ENCODE assay signal across 22 cellular contexts in genomic region chr7:2601907-2602735, GRCh38. TPM values are rescaled to one million over a fixed set of nuclear protein-coding genes. Genes with fewer than 3 reads are reported as not detected.
DNase-seq lines count a peak whose midpoint lies in the region; ATAC-seq and TF ChIP-seq lines count a peak whose summit lies in the region.
"Had no signal": no experiment of that assay in that cellular context is flagged by ENCODE, and none has a peak within 500 bp of the region (broad histone marks: within the 10 kb centered on the region; RNA-seq: fewer than 3 reads in every experiment).

No MANE protein-coding gene starts in this region.

- DNase-seq in NCI-H2107 treated with DMSO at 0.1 percent for 48 hours (lab: John Stamatoyannopoulos, UW; ENCODE audit: unreplicated experiment) = peak; percentile 71
- no peak for DNase-seq in NCI-H2107 (lab: John Stamatoyannopoulos, UW)
- DNase-seq in DMS79 treated with DMSO at 0.1 percent for 48 hours (lab: John Stamatoyannopoulos, UW) = peak; percentile 48
- no peak for DNase-seq in RWPE2 (ENCODE audit: low spot score)
- no peak for DNase-seq in mesenchymal stem cell
- no peak for DNase-seq in AG08395 (ENCODE audit: low spot score)
- DNase-seq: activated T-cell treated with anti-CD3 and anti-CD28 coated beads for 4 hours; amygdala; effector CD4-positive, alpha-beta T cell; kidney; mammary epithelial cell; MM.1S; NCI-H2081; NCI-H526 treated with DMSO at 0.1 percent for 48 hours; right lobe of liver had no signal

- peak overlapping the region in 1 of 2 experiments; percentile 9 for H3K14ac ChIP-seq in mesenchymal stem cell (ENCODE audit: low read length in 2 of 2)

- peak overlapping the region in 1 of 2 experiments; percentile 37 for H3K18ac ChIP-seq in mesenchymal stem cell (ENCODE audit: low read depth in 1 of 2, low read length in 2 of 2)

- H3K4me2 ChIP-seq in mesenchymal stem cell (ENCODE audit: low read length, poor library complexity, severe bottlenecking) = no peak overlapping the region
- H3K4me2 ChIP-seq: A549 had no signal

- H3K79me1 ChIP-seq in mesenchymal stem cell (replicated peaks; ENCODE audit: low read length, poor library complexity, severe bottlenecking) = no peaks in the 10 kb centered on the region

- H3K27me3 ChIP-seq in RWPE2 (ENCODE audit: insufficient read depth, poor library complexity, severe bottlenecking) (no peaks in the 10 kb centered on the region), mesenchymal stem cell (ENCODE audit: control insufficient read depth in 1 of 2, insufficient read depth in 1 of 2, low read length in 2 of 2) (no peaks in the 10 kb centered on the region)
- H3K27me3 ChIP-seq: esophagus muscularis mucosa, pancreas, right lobe of liver, vagina had no signal

- H2BK120ac ChIP-seq in mesenchymal stem cell (ENCODE audit: low read depth, low read length) = no peak overlapping the region

- H3K4me1 ChIP-seq in RWPE2 (ENCODE audit: insufficient read depth, poor library complexity, severe bottlenecking) (no peaks in the 10 kb centered on the region), mesenchymal stem cell (ENCODE audit: control insufficient read depth, insufficient read depth, low read depth, low read length) (peaks cover 4% of the 10 kb centered on the region)
- H3K4me1 ChIP-seq: A549, pancreas, right lobe of liver had no signal

- H3K36me3 ChIP-seq in RWPE2 (ENCODE audit: low read depth) = peaks cover 8% of the 10 kb centered on the region; the same call in 1 of the 2 replicates
- peaks cover 48 to 71% of the 10 kb centered on the region in 2 experiments for H3K36me3 ChIP-seq in mesenchymal stem cell (ENCODE audit: control insufficient read depth in 1 of 2, insufficient read depth in 2 of 2, low read depth in 1 of 2, low read length in 2 of 2)

- H3K4me3 ChIP-seq in RWPE2 (ENCODE audit: severe bottlenecking) = no peak overlapping the region
- no peak overlapping the region for H3K4me3 ChIP-seq in mesenchymal stem cell (ENCODE audit: insufficient read depth in 1 of 2, low read depth in 1 of 2, low read length in 2 of 2)
- H3K4me3 ChIP-seq: A549, esophagus muscularis mucosa, pancreas, right lobe of liver, vagina had no signal

- ATAC-seq in RWPE2 (ENCODE audit: low read depth) = peak; percentile 33; the same call in 1 of the 3 replicates
- no peak for ATAC-seq in HG03095 (IDR thresholded peaks at IDR 0.05; ENCODE audit: unreplicated experiment)
- no peak for ATAC-seq in HG03460 (IDR thresholded peaks at IDR 0.05; ENCODE audit: unreplicated experiment)
- ATAC-seq: A549, pancreas, right lobe of liver had no signal

- no peak overlapping the region for H3K9ac ChIP-seq in mesenchymal stem cell (ENCODE audit: low read length)

- no peak overlapping the region for H4K8ac ChIP-seq in mesenchymal stem cell (ENCODE audit: low read length)

- H2AK5ac ChIP-seq in mesenchymal stem cell (ENCODE audit: low read length, severe bottlenecking) = no peak overlapping the region

- no peak overlapping the region for H2AFZ ChIP-seq in mesenchymal stem cell (ENCODE audit: low read depth, low read length)

- H3K4ac ChIP-seq in mesenchymal stem cell (ENCODE audit: low read depth in 1 of 2, low read length in 2 of 2) = no peak overlapping the region

- 89% methylated on average over 18 of the region's 18 CpGs for WGBS in mesenchymal stem cell

- TF ChIP-seq CTCF in RWPE2 (IDR thresholded peaks at IDR 0.05; ENCODE audit: poor library complexity, severe bottlenecking) = no peak

- no peak overlapping the region for H3K23ac ChIP-seq in mesenchymal stem cell (ENCODE audit: low read length in 2 of 2)

- H3K27ac ChIP-seq in RWPE2 (ENCODE audit: poor library complexity, severe bottlenecking) (no peak overlapping the region), mesenchymal stem cell (ENCODE audit: low read length, poor library complexity, severe bottlenecking) (no peak overlapping the region)
- H3K27ac ChIP-seq: A549, C4-2B, esophagus muscularis mucosa, pancreas, right lobe of liver, vagina had no signal

- H4K91ac ChIP-seq in mesenchymal stem cell (ENCODE audit: low read length) = peak overlapping the region; percentile 5

- H3K9me3 ChIP-seq in RWPE2 (ENCODE audit: severe bottlenecking) = no peaks in the 10 kb centered on the region
- H3K9me3 ChIP-seq in mesenchymal stem cell (ENCODE audit: control insufficient read depth, low read length) = no peaks in the 10 kb centered on the region
- H3K9me3 ChIP-seq: A549, esophagus muscularis mucosa, pancreas, right lobe of liver, vagina had no signal

- no peak overlapping the region for H2BK12ac ChIP-seq in mesenchymal stem cell (ENCODE audit: low read length in 2 of 2)

- no peak overlapping the region for H2BK15ac ChIP-seq in mesenchymal stem cell (ENCODE audit: low read depth, poor library complexity, severe bottlenecking)

- H2BK5ac ChIP-seq in mesenchymal stem cell (ENCODE audit: low read depth, low read length, poor library complexity, severe bottlenecking) = no peak overlapping the region

RNA-seq across cellular contexts. Expression of gene TTYH3, which starts 29.7 kb away (rescaled TPM):
- 198 TPM for polyA plus RNA-seq in mesenchymal stem cell (2013, experiment 1 of 2)
- 194 TPM for polyA plus RNA-seq in mesenchymal stem cell (2013, experiment 2 of 2)

RNA-seq across cellular contexts. Expression of gene IQCE, which starts 43.3 kb away (rescaled TPM):
- 10.2 TPM for polyA plus RNA-seq in mesenchymal stem cell (2013, experiment 1 of 2)
- polyA plus RNA-seq in mesenchymal stem cell (2013, experiment 2 of 2) = 10.0 TPM

RNA-seq across cellular contexts. Expression of gene BRAT1, which starts 46.8 kb away (rescaled TPM):
- polyA plus RNA-seq in mesenchymal stem cell (2013, experiment 1 of 2) = 10.5 TPM
- 10.6 TPM for polyA plus RNA-seq in mesenchymal stem cell (2013, experiment 2 of 2)

Comparison
In these comparisons a context has a peak if more than half of its experiments do, and no peak if none do; other contexts are left out.
1. DNase-seq: peak in NCI-H2107 treated with DMSO at 0.1 percent for 48 hours (single experiment) and DMS79 treated with DMSO at 0.1 percent for 48 hours (single experiment); none in NCI-H2107 (single experiment), RWPE2 (single experiment), mesenchymal stem cell (single experiment) and AG08395 (single experiment).